ENCODE assay signal across 1 cellular context in the genomic region with DNA sequence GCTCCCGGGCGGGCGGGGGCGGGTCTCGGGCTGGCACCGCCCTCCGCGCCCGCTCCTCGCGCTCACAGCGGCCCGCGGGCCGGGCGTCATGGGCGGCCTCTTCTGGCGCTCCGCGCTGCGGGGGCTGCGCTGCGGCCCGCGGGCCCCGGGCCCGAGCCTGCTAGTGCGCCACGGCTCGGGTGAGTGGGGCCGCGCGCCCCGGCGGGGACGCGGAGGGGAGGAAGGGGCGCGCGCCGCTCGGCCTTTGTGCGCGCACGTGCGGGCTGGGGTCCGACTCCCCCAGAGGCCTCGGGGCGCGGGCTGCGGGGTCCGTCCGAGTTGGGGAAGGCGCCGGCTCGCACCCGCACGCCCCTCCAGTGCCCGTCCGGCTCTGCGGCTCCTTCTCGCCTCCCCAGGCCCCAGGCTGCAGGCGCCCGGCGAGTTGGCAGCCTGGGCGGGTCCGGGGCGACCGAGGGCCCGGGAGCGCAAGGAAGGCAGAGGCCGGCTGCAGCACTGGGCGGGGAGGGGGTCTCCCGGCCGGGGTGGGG.
A peak's percentile ranks its signal among the peaks of the same experiment; 100 is the strongest.
TF ChIP-seq lines count a peak whose summit lies in the region.

Gene NME4, plus strand, starts transcription at position 65 of the 527 bp plus-strand sequence. Its CDS starts 24 bp downstream, at position 89.

TF ChIP-seq in HepG2, 621 proteins besides CTCF, POLR2A, EP300 and RAD21 (continued from another document):
- TF ChIP-seq, protein P1, sequence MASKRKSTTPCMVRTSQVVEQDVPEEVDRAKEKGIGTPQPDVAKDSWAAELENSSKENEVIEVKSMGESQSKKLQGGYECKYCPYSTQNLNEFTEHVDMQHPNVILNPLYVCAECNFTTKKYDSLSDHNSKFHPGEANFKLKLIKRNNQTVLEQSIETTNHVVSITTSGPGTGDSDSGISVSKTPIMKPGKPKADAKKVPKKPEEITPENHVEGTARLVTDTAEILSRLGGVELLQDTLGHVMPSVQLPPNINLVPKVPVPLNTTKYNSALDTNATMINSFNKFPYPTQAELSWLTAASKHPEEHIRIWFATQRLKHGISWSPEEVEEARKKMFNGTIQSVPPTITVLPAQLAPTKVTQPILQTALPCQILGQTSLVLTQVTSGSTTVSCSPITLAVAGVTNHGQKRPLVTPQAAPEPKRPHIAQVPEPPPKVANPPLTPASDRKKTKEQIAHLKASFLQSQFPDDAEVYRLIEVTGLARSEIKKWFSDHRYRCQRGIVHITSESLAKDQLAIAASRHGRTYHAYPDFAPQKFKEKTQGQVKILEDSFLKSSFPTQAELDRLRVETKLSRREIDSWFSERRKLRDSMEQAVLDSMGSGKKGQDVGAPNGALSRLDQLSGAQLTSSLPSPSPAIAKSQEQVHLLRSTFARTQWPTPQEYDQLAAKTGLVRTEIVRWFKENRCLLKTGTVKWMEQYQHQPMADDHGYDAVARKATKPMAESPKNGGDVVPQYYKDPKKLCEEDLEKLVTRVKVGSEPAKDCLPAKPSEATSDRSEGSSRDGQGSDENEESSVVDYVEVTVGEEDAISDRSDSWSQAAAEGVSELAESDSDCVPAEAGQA (IDR thresholded peaks at IDR 0.05; ENCODE audit: low read depth): no peak
- TF ChIP-seq, protein P1 (CRISPR knock-in tag; IDR thresholded peaks at IDR 0.05; ENCODE audit: borderline replicate concordance): no peak
- TF ChIP-seq NR2C2 (CRISPR knock-in tag; IDR thresholded peaks at IDR 0.05; ENCODE audit: borderline replicate concordance) (no peak), KLF11 (CRISPR knock-in tag; IDR thresholded peaks at IDR 0.05) (no peak), KLF6 (CRISPR knock-in tag; IDR thresholded peaks at IDR 0.05) (0 out of 2 replicates have a peak, but pooled peaks have one; percentile 7), SALL2 (CRISPR knock-in tag; IDR thresholded peaks at IDR 0.05) (no peak), ISL2 (CRISPR knock-in tag; IDR thresholded peaks at IDR 0.05) (no peak), ZNF235 (CRISPR knock-in tag; IDR thresholded peaks at IDR 0.05; ENCODE audit: borderline replicate concordance) (0 out of 2 replicates have a peak, but pooled peaks have one; percentile 30), SRY (CRISPR knock-in tag; IDR thresholded peaks at IDR 0.05) (peak; percentile 8; the same call in 1 of the 2 replicates), ZNF329 (CRISPR knock-in tag; IDR thresholded peaks at IDR 0.05; ENCODE audit: low read depth) (0 out of 2 replicates have a peak, but pooled peaks have one; percentile 14), ZNF333 (CRISPR knock-in tag; IDR thresholded peaks at IDR 0.05; ENCODE audit: borderline replicate concordance) (no peak), YEATS4 (CRISPR knock-in tag; IDR thresholded peaks at IDR 0.05; ENCODE audit: borderline replicate concordance) (peak; percentile 52; the same call in 1 of the 2 replicates), MXI1 (IDR thresholded peaks at IDR 0.05; ENCODE audit: borderline replicate concordance, low read depth, low read length) (peak; percentile 19; the same call in 1 of the 3 replicates), CREBL2 (CRISPR knock-in tag; IDR thresholded peaks at IDR 0.05; ENCODE audit: borderline replicate concordance) (no peak), PHF8 (CRISPR knock-in tag; IDR thresholded peaks at IDR 0.05) (no peak), SKI (IDR thresholded peaks at IDR 0.05; ENCODE audit: partially characterized antibody) (peak; percentile 27), ZNF891 (CRISPR knock-in tag; IDR thresholded peaks at IDR 0.05) (no peak), ZSCAN21 (CRISPR knock-in tag; IDR thresholded peaks at IDR 0.05; ENCODE audit: borderline replicate concordance) (0 out of 2 replicates have a peak, but pooled peaks have one; percentile 20), HNRNPLL (IDR thresholded peaks at IDR 0.05; ENCODE audit: low read depth, low read length, poor library complexity, severe bottlenecking) (peak; percentile 37), ZNF354B (CRISPR knock-in tag; IDR thresholded peaks at IDR 0.05) (no peak)
